1 cellular context compared by ENCODE assay signal in genomic region chr10:68955786-68956532, GRCh38.
TF ChIP-seq lines count a peak whose summit lies in the region.

Gene DDX21, plus strand, starts transcription at chr10:68956170. Its CDS starts 56 bp downstream, at chr10:68956226.

TF ChIP-seq in HepG2, 621 proteins besides CTCF, POLR2A, EP300 and RAD21 (continued from another document and continues in another):
- TF ChIP-seq, protein P1, sequence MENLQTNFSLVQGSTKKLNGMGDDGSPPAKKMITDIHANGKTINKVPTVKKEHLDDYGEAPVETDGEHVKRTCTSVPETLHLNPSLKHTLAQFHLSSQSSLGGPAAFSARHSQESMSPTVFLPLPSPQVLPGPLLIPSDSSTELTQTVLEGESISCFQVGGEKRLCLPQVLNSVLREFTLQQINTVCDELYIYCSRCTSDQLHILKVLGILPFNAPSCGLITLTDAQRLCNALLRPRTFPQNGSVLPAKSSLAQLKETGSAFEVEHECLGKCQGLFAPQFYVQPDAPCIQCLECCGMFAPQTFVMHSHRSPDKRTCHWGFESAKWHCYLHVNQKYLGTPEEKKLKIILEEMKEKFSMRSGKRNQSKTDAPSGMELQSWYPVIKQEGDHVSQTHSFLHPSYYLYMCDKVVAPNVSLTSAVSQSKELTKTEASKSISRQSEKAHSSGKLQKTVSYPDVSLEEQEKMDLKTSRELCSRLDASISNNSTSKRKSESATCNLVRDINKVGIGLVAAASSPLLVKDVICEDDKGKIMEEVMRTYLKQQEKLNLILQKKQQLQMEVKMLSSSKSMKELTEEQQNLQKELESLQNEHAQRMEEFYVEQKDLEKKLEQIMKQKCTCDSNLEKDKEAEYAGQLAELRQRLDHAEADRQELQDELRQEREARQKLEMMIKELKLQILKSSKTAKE (CRISPR knock-in tag; IDR thresholded peaks at IDR 0.05; ENCODE audit: borderline replicate concordance) = no peak
- TF ChIP-seq ZNF362 (CRISPR knock-in tag; IDR thresholded peaks at IDR 0.05; ENCODE audit: borderline replicate concordance) = 0 out of 2 replicates have a peak, but pooled peaks have one; percentile 20
- no peak for TF ChIP-seq ATF7 (IDR thresholded peaks at IDR 0.05)
- 0 out of 2 replicates have a peak, but pooled peaks have one; percentile 53 for TF ChIP-seq ATF7 (CRISPR knock-in tag; IDR thresholded peaks at IDR 0.05)
- TF ChIP-seq ZNF24 (IDR thresholded peaks at IDR 0.05) = no peak
- 0 out of 2 replicates have a peak, but pooled peaks have one; percentile 18 for TF ChIP-seq HNRNPL (IDR thresholded peaks at IDR 0.05; ENCODE audit: low read depth, low read length)
- no peak for TF ChIP-seq ZSCAN5A (CRISPR knock-in tag; IDR thresholded peaks at IDR 0.05; ENCODE audit: borderline replicate concordance)
- no peak for TF ChIP-seq HMG20B (CRISPR knock-in tag; conservative IDR thresholded peaks at IDR 0.05)
- TF ChIP-seq GLMP (CRISPR knock-in tag; IDR thresholded peaks at IDR 0.05; ENCODE audit: borderline replicate concordance) = no peak
- TF ChIP-seq, protein P2, sequence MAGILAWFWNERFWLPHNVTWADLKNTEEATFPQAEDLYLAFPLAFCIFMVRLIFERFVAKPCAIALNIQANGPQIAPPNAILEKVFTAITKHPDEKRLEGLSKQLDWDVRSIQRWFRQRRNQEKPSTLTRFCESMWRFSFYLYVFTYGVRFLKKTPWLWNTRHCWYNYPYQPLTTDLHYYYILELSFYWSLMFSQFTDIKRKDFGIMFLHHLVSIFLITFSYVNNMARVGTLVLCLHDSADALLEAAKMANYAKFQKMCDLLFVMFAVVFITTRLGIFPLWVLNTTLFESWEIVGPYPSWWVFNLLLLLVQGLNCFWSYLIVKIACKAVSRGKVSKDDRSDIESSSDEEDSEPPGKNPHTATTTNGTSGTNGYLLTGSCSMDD (CRISPR knock-in tag; IDR thresholded peaks at IDR 0.05) = no peak
- TF ChIP-seq, protein P3, sequence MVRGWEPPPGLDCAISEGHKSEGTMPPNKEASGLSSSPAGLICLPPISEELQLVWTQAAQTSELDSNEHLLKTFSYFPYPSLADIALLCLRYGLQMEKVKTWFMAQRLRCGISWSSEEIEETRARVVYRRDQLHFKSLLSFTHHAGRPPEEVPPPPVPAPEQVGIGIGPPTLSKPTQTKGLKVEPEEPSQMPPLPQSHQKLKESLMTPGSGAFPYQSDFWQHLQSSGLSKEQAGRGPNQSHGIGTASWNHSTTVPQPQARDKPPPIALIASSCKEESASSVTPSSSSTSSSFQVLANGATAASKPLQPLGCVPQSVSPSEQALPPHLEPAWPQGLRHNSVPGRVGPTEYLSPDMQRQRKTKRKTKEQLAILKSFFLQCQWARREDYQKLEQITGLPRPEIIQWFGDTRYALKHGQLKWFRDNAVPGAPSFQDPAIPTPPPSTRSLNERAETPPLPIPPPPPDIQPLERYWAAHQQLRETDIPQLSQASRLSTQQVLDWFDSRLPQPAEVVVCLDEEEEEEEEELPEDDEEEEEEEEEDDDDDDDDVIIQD (CRISPR knock-in tag; IDR thresholded peaks at IDR 0.05; ENCODE audit: low read depth) = no peak
- 0 out of 2 replicates have a peak, but pooled peaks have one; percentile 35 for TF ChIP-seq DDIT3 (CRISPR knock-in tag; IDR thresholded peaks at IDR 0.05)
- no peak for TF ChIP-seq GRHL1 (CRISPR knock-in tag; conservative IDR thresholded peaks at IDR 0.05)
- no peak; the same call in 1 of the 2 replicates for TF ChIP-seq ZBTB43 (CRISPR knock-in tag; conservative IDR thresholded peaks at IDR 0.05)
- TF ChIP-seq ZNF225 (CRISPR knock-in tag; IDR thresholded peaks at IDR 0.05) = peak; percentile 81
- 0 out of 2 replicates have a peak, but pooled peaks have one; percentile 56 for TF ChIP-seq NFE2L1 (CRISPR knock-in tag; IDR thresholded peaks at IDR 0.05; ENCODE audit: borderline replicate concordance)
- TF ChIP-seq ZBTB4 (CRISPR knock-in tag; IDR thresholded peaks at IDR 0.05; ENCODE audit: borderline replicate concordance) = peak; percentile 64
- peak; percentile 60; the same call in 1 of the 2 replicates for TF ChIP-seq ETV6 (CRISPR knock-in tag; conservative IDR thresholded peaks at IDR 0.05)
- no peak for TF ChIP-seq KDM6A (CRISPR knock-in tag; IDR thresholded peaks at IDR 0.05; ENCODE audit: low read depth)
- TF ChIP-seq ZNF672 (CRISPR knock-in tag; IDR thresholded peaks at IDR 0.05) = no peak
- TF ChIP-seq PTBP1 (IDR thresholded peaks at IDR 0.05; ENCODE audit: low read depth, low read length, poor library complexity, severe bottlenecking) = no peak
- TF ChIP-seq, protein P4, sequence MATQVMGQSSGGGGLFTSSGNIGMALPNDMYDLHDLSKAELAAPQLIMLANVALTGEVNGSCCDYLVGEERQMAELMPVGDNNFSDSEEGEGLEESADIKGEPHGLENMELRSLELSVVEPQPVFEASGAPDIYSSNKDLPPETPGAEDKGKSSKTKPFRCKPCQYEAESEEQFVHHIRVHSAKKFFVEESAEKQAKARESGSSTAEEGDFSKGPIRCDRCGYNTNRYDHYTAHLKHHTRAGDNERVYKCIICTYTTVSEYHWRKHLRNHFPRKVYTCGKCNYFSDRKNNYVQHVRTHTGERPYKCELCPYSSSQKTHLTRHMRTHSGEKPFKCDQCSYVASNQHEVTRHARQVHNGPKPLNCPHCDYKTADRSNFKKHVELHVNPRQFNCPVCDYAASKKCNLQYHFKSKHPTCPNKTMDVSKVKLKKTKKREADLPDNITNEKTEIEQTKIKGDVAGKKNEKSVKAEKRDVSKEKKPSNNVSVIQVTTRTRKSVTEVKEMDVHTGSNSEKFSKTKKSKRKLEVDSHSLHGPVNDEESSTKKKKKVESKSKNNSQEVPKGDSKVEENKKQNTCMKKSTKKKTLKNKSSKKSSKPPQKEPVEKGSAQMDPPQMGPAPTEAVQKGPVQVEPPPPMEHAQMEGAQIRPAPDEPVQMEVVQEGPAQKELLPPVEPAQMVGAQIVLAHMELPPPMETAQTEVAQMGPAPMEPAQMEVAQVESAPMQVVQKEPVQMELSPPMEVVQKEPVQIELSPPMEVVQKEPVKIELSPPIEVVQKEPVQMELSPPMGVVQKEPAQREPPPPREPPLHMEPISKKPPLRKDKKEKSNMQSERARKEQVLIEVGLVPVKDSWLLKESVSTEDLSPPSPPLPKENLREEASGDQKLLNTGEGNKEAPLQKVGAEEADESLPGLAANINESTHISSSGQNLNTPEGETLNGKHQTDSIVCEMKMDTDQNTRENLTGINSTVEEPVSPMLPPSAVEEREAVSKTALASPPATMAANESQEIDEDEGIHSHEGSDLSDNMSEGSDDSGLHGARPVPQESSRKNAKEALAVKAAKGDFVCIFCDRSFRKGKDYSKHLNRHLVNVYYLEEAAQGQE (IDR thresholded peaks at IDR 0.05; ENCODE audit: borderline replicate concordance in 1 of 2, low read depth in 1 of 2, low read length in 2 of 2) = peak in 1 of 2 experiments; percentile 45; a peak in 1 of 4 replicates
- peak; percentile 59; the same call in 1 of the 2 replicates for TF ChIP-seq ZNF670 (CRISPR knock-in tag; IDR thresholded peaks at IDR 0.05; ENCODE audit: borderline replicate concordance)
- TF ChIP-seq ZSCAN22 (CRISPR knock-in tag; IDR thresholded peaks at IDR 0.05) = no peak
- TF ChIP-seq RBFOX2 (IDR thresholded peaks at IDR 0.05; ENCODE audit: low read depth, low read length) = peak; percentile 88
- TF ChIP-seq NR1H2 (CRISPR knock-in tag; IDR thresholded peaks at IDR 0.05; ENCODE audit: borderline replicate concordance, low read depth) = no peak
- no peak for TF ChIP-seq WIZ (CRISPR knock-in tag; IDR thresholded peaks at IDR 0.05)
- peak; percentile 44 for TF ChIP-seq FOXA3 (CRISPR knock-in tag; IDR thresholded peaks at IDR 0.05)
- TF ChIP-seq ISL2 (CRISPR knock-in tag; IDR thresholded peaks at IDR 0.05) = no peak
- TF ChIP-seq MTA3 (CRISPR knock-in tag; IDR thresholded peaks at IDR 0.05) = no peak
- TF ChIP-seq ZNF788 (CRISPR knock-in tag; IDR thresholded peaks at IDR 0.05; ENCODE audit: borderline replicate concordance) = peak; percentile 42; the same call in 1 of the 2 replicates
- TF ChIP-seq MIXL1 (CRISPR knock-in tag; IDR thresholded peaks at IDR 0.05) = no peak
- peak; percentile 81; the same call in 1 of the 2 replicates for TF ChIP-seq FOXK1 (CRISPR knock-in tag; IDR thresholded peaks at IDR 0.05; ENCODE audit: borderline replicate concordance, low read depth)
- TF ChIP-seq ZFP90 (CRISPR knock-in tag; IDR thresholded peaks at IDR 0.05; ENCODE audit: borderline replicate concordance) = no peak
- 0 out of 2 replicates have a peak, but pooled peaks have one; percentile 45 for TF ChIP-seq ATF5 (CRISPR knock-in tag; IDR thresholded peaks at IDR 0.05; ENCODE audit: low read depth)
- no peak for TF ChIP-seq ZNF263 (CRISPR knock-in tag; IDR thresholded peaks at IDR 0.05)
- TF ChIP-seq ZNF768 (CRISPR knock-in tag; IDR thresholded peaks at IDR 0.05) = peak; percentile 23
- peak; percentile 52; the same call in 1 of the 2 replicates for TF ChIP-seq SP140L (CRISPR knock-in tag; IDR thresholded peaks at IDR 0.05; ENCODE audit: borderline replicate concordance)
- 0 out of 2 replicates have a peak, but pooled peaks have one; percentile 39 for TF ChIP-seq ESRRA (CRISPR knock-in tag; IDR thresholded peaks at IDR 0.05; ENCODE audit: low read depth)
- peak; percentile 79; the same call in 1 of the 2 replicates for TF ChIP-seq ZSCAN12 (CRISPR knock-in tag; IDR thresholded peaks at IDR 0.05)
